Comparison of ENCODE assay signal across 11 cellular contexts in the genomic region with DNA sequence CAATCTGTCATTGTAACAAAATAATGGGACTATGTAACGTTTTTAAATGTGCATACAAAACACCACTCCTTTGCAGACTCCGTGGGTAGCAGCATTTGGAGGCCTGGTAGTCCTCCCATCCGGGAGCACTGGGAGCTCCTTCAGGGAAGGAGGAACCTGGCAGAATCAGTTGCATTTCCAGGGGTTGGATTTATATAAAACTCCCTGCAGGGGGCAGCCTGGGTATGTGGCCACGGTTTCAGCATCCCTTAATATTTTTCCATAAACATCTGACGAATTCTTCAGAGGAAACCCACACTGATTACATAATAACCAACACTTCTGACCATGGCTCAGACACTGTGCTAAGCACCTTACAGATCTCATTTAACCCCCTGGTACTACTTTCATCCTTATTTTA. TPM values are rescaled to one million over a fixed set of nuclear protein-coding genes. Genes with fewer than 3 reads are reported as not detected.
DNase-seq lines count a peak whose midpoint lies in the region; ATAC-seq and TF ChIP-seq lines count a peak whose summit lies in the region.
"Had no signal": no experiment of that assay in that cellular context is flagged by ENCODE, and none has a peak within 500 bp of the region (broad histone marks: within the 10 kb centered on the region; RNA-seq: fewer than 3 reads in every experiment).

No MANE protein-coding gene starts in this region.

- H3K4me3 ChIP-seq in BLaER1 treated with 17β-estradiol and CSF1 and Interleukin-3, amounts not matched to agents 10 nM and 100 nM, result no peak overlapping the region
- no peak overlapping the region for H3K4me3 ChIP-seq in lower lobe of right lung
- H3K4me3 ChIP-seq in CD8-positive, alpha-beta T cell (ENCODE audit: low read depth, low read length), result no peak overlapping the region

- H3K27me3 ChIP-seq in BLaER1 treated with 17β-estradiol and CSF1 and Interleukin-3, amounts not matched to agents 10 nM and 100 nM, result peaks cover 0 to 7% (median 2%) of the 10 kb centered on the region in 11 experiments; a peak in 20 of 22 replicates
- no peaks in the 10 kb centered on the region for H3K27me3 ChIP-seq in lower lobe of right lung (ENCODE audit: low read depth)
- no peaks in the 10 kb centered on the region for H3K27me3 ChIP-seq in CD8-positive, alpha-beta T cell (ENCODE audit: insufficient read depth, low read length)

- peak overlapping the region in 6 of 11 experiments; percentile 1 to 69 (median 38); a peak in 7 of 22 replicates for H3K4me2 ChIP-seq in BLaER1 treated with 17β-estradiol and CSF1 and Interleukin-3, amounts not matched to agents 10 nM and 100 nM

- CTCF ChIA-PET in CD8-positive, alpha-beta T cell (lab: Charles Lee), result interaction anchor here (0.8 to 4.0 kb wide), 13 partner anchors 10 to 524 kb away, joined by 3 to 52 read pairs (median 3); a partner anchor contains a TSS

- H3K36me3 ChIP-seq in BLaER1 treated with 17β-estradiol and CSF1 and Interleukin-3, amounts not matched to agents 10 nM and 100 nM, result no peaks in the 10 kb centered on the region
- H3K36me3 ChIP-seq in lower lobe of right lung, result no peaks in the 10 kb centered on the region
- no peaks in the 10 kb centered on the region for H3K36me3 ChIP-seq in CD8-positive, alpha-beta T cell (ENCODE audit: insufficient read depth, low read length)
- H3K36me3 ChIP-seq: neutrophil had no signal

- H4K20me1 ChIP-seq in BLaER1 treated with 17β-estradiol and CSF1 and Interleukin-3, amounts not matched to agents 10 nM and 100 nM, result no peaks in the 10 kb centered on the region

- H3K27me3 Mint-ChIP-seq in chondrocyte (ENCODE audit: low read depth), result peaks cover 26% of the 10 kb centered on the region
- H3K27me3 Mint-ChIP-seq in CD8-positive, alpha-beta T cell (ENCODE audit: low read depth), result peaks cover 21% of the 10 kb centered on the region
- peaks cover 0 to 12% (median 0%) of the 10 kb centered on the region in 5 donors for H3K27me3 Mint-ChIP-seq in naive thymus-derived CD8-positive, alpha-beta T cell

- peaks cover 0 to 24% (median 22%) of the 10 kb centered on the region in 10 experiments; a peak in 16 of 20 replicates for H3K4me1 ChIP-seq in BLaER1 treated with 17β-estradiol and CSF1 and Interleukin-3, amounts not matched to agents 10 nM and 100 nM
- H3K4me1 ChIP-seq in lower lobe of right lung, result no peaks in the 10 kb centered on the region
- peaks cover 6% of the 10 kb centered on the region for H3K4me1 ChIP-seq in CD8-positive, alpha-beta T cell (ENCODE audit: insufficient read depth, low read length)

- H3K27ac ChIP-seq in BLaER1 treated with 17β-estradiol and CSF1 and Interleukin-3, amounts not matched to agents 10 nM and 100 nM, result no peak overlapping the region
- H3K27ac ChIP-seq in lower lobe of right lung, result no peak overlapping the region
- no peak overlapping the region for H3K27ac ChIP-seq in CD8-positive, alpha-beta T cell (ENCODE audit: low read depth, low read length)
- H3K27ac ChIP-seq: neutrophil had no signal

- intact Hi-C loops in lower lobe of right lung (cut with DNase I), result no loop called here
- intact Hi-C loops in CD8-positive, alpha-beta T cell (cut with DNase I, micrococcal nuclease), result loop anchor here in 1 of 2 experiments (5.0 kb wide), 1 partner anchor 533 kb away; no protein-coding TSS in a partner anchor

- ATAC-seq in lower lobe of right lung, result peak in 1 of 2 donors; percentile 33
- no peak for ATAC-seq in CD8-positive, alpha-beta T cell
- ATAC-seq in naive thymus-derived CD8-positive, alpha-beta T cell, result no peak
- ATAC-seq: activated naive CD4-positive, alpha-beta T cell treated with anti-CD3 and anti-CD28 coated beads, Interleukin-2, amount 50 U/mL, for 72 hours had no signal

- H3K4me3 Mint-ChIP-seq in chondrocyte (ENCODE audit: unreplicated experiment), result no peak overlapping the region
- no peak overlapping the region for H3K4me3 Mint-ChIP-seq in CD8-positive, alpha-beta T cell
- no peak overlapping the region for H3K4me3 Mint-ChIP-seq in naive thymus-derived CD8-positive, alpha-beta T cell

- no peaks in the 10 kb centered on the region for H3K4me1 Mint-ChIP-seq in chondrocyte (ENCODE audit: low read depth)
- H3K4me1 Mint-ChIP-seq in CD8-positive, alpha-beta T cell (ENCODE audit: low read depth), result peaks cover 4% of the 10 kb centered on the region
- H3K4me1 Mint-ChIP-seq in naive thymus-derived CD8-positive, alpha-beta T cell, result peaks cover 8 to 11% (median 10%) of the 10 kb centered on the region in 4 donors

- no peak overlapping the region for H3K27ac Mint-ChIP-seq in chondrocyte (ENCODE audit: unreplicated experiment)
- H3K27ac Mint-ChIP-seq in CD8-positive, alpha-beta T cell, result no peak overlapping the region
- no peak overlapping the region for H3K27ac Mint-ChIP-seq in naive thymus-derived CD8-positive, alpha-beta T cell
- H3K27ac Mint-ChIP-seq: activated naive CD4-positive, alpha-beta T cell treated with anti-CD3 and anti-CD28 coated beads, Interleukin-2, amount 50 U/mL, for 72 hours had no signal

- H3K36me3 Mint-ChIP-seq in chondrocyte (ENCODE audit: low read depth), result peaks cover 4% of the 10 kb centered on the region
- peaks cover 4% of the 10 kb centered on the region for H3K36me3 Mint-ChIP-seq in CD8-positive, alpha-beta T cell
- H3K36me3 Mint-ChIP-seq in naive thymus-derived CD8-positive, alpha-beta T cell, result peaks cover 0 to 3% (median 0%) of the 10 kb centered on the region in 3 donors
- H3K36me3 Mint-ChIP-seq: activated naive CD4-positive, alpha-beta T cell treated with anti-CD3 and anti-CD28 coated beads, Interleukin-2, amount 50 U/mL, for 72 hours had no signal

- DNase-seq in KBM-7, result peak; percentile 38
- no peak for DNase-seq in chondrocyte (ENCODE audit: low spot score)
- DNase-seq in lower lobe of right lung, result no peak
- no peak for DNase-seq in cerebellar nuclear complex (lab: John Stamatoyannopoulos, UW)
- DNase-seq in CD8-positive, alpha-beta T cell, result no peak
- no peak for DNase-seq in OCI-M2 (lab: John Stamatoyannopoulos, UW; ENCODE audit: unreplicated experiment)
- DNase-seq in naive thymus-derived CD8-positive, alpha-beta T cell, result no peak
- DNase-seq: NCI-H2029 had no signal

- no peak overlapping the region for H3K9ac ChIP-seq in BLaER1 treated with 17β-estradiol and CSF1 and Interleukin-3, amounts not matched to agents 10 nM and 100 nM

- in situ Hi-C loops in KBM-7 (cut with MboI; ENCODE audit: low pct_unique_long_range_greater_than_20kb, low sequenced_read_pairs), result loop anchor here (25.0 kb wide), 1 partner anchor 528 kb away; no protein-coding TSS in a partner anchor

- POLR2A ChIA-PET in CD8-positive, alpha-beta T cell (lab: Charles Lee), result no interaction called here
- POLR2A ChIA-PET in naive thymus-derived CD8-positive, alpha-beta T cell (lab: Charles Lee), result interaction anchor here (0.9 kb wide), 1 partner anchor 25 kb away, joined by 3 read pairs; no protein-coding TSS in a partner anchor

- peaks cover 13% of the 10 kb centered on the region for H3K9me3 Mint-ChIP-seq in chondrocyte (ENCODE audit: low read depth)
- H3K9me3 Mint-ChIP-seq in CD8-positive, alpha-beta T cell, result peaks cover 17% of the 10 kb centered on the region
- peaks cover 0 to 20% (median 4%) of the 10 kb centered on the region in 9 donors for H3K9me3 Mint-ChIP-seq in naive thymus-derived CD8-positive, alpha-beta T cell
- H3K9me3 Mint-ChIP-seq: activated naive CD4-positive, alpha-beta T cell treated with anti-CD3 and anti-CD28 coated beads, Interleukin-2, amount 50 U/mL, for 72 hours had no signal

- peaks cover 10 to 17% (median 13%) of the 10 kb centered on the region in 11 experiments for H3K9me3 ChIP-seq in BLaER1 treated with 17β-estradiol and CSF1 and Interleukin-3, amounts not matched to agents 10 nM and 100 nM (replicated peaks in 1 of 11)
- H3K9me3 ChIP-seq in lower lobe of right lung, result peaks cover 10% of the 10 kb centered on the region
- no peaks in the 10 kb centered on the region for H3K9me3 ChIP-seq in CD8-positive, alpha-beta T cell (ENCODE audit: low read length)
- H3K9me3 ChIP-seq: neutrophil had no signal

- peak; percentile 75 for TF ChIP-seq CTCF in chondrocyte (IDR thresholded peaks at IDR 0.05)
- TF ChIP-seq CTCF in lower lobe of right lung (IDR thresholded peaks at IDR 0.05), result peak; percentile 43
- no peak for TF ChIP-seq CTCF in CD8-positive, alpha-beta T cell (IDR thresholded peaks at IDR 0.05)

RNA-seq across cellular contexts. Expression of a gene that starts 6.1 kb away (rescaled TPM):
- total RNA-seq in chondrocyte (1.5 to 9.8 TPM (median 8.3 TPM) in 3 replicates), lower lobe of right lung (26.6 TPM)
- under 1 TPM; 0.11 to 0.19 TPM for total RNA-seq in CD8-positive, alpha-beta T cell
- under 1 TPM; 0.13 to 0.27 TPM for total RNA-seq in naive thymus-derived CD8-positive, alpha-beta T cell
- polyA plus RNA-seq in naive thymus-derived CD8-positive, alpha-beta T cell, result 1 to 10 TPM in 2 of 3 donors, under 1 TPM in 1; 0.56 to 1.2 (median 1.1) TPM
